16 cellular contexts compared by ENCODE assay signal in the genomic region with DNA sequence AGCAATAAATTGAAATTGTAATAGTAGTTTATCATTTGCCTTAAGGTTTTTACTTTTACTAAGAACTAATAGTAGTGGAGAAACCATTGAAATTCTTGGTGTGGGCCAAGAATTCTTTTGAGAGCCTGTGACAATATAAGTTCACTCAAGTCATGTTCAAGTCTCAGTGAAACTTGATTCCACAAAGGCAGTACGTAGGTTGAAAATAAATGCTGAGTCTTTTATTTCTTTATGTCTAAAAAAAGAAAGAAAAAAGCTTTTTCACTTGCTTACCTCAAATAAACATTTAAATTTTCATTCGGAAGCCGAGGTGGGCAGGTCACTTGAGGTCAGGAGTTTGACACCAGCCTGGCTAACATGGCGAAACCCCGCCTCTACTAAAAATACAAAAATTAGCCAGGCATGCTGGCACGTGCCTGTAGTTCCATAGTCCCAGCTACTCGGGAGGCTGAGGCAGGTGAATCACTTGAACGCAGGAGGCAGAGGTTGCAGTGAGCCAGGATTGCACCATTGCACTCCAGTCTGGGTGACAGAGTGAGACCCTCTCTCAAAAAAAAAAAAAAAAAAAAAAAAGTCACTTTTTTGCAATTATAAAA.
"Had no signal": no experiment of that assay in that cellular context is flagged by ENCODE, and none has a peak within 500 bp of the region (broad histone marks: within the 10 kb centered on the region; RNA-seq: fewer than 3 reads in every experiment).

No MANE protein-coding gene starts in this region.

- H3K9me3 ChIP-seq: colonic mucosa, gastroesophageal sphincter, transverse colon had no signal

- H3K4me1 ChIP-seq: colonic mucosa, gastroesophageal sphincter, transverse colon had no signal

- H3K27ac ChIP-seq: colonic mucosa, gastroesophageal sphincter, transverse colon had no signal

- H3K4me3 ChIP-seq: colonic mucosa, gastroesophageal sphincter, lung, transverse colon had no signal

- DNase-seq: activated CD4-positive, alpha-beta T cell treated with anti-CD3 and anti-CD28 coated beads for 36 hours; activated CD4-positive, CD25-positive, alpha-beta regulatory T cell; activated naive CD4-positive, alpha-beta T cell; activated T-cell treated with anti-CD3 and anti-CD28 coated beads for 4 hours; activated T-cell treated with anti-CD3 and anti-CD28 coated beads, Interleukin-2, amount 50 U/mL, for 72 hours; colonic mucosa; effector CD8-positive, alpha-beta T cell; mesendoderm; natural killer cell; stimulated activated CD4-positive, alpha-beta T cell treated with anti-CD3 and anti-CD28 coated beads, Interleukin-15, amount 100 ng/mL, for 24 hours; stimulated activated naive CD4-positive, alpha-beta T cell treated with Interleukin-2 at 50 U/mL for 16 hours; transverse colon had no signal

- ATAC-seq: activated CD4-positive, alpha-beta T cell treated with anti-CD3 and anti-CD28 coated beads for 36 hours; activated naive CD4-positive, alpha-beta T cell treated with anti-CD3 and anti-CD28 coated beads, Interleukin-2, amount 50 U/mL, for 72 hours; activated T-cell treated with anti-CD3 and anti-CD28 coated beads, Interleukin-2, amount 50 U/mL, for 72 hours; gastroesophageal sphincter; natural killer cell had no signal

- H3K36me3 ChIP-seq: colonic mucosa, gastroesophageal sphincter, heart left ventricle, transverse colon had no signal

- H3K27me3 ChIP-seq: colonic mucosa, gastroesophageal sphincter, heart left ventricle, transverse colon had no signal
